In the genomic region with DNA sequence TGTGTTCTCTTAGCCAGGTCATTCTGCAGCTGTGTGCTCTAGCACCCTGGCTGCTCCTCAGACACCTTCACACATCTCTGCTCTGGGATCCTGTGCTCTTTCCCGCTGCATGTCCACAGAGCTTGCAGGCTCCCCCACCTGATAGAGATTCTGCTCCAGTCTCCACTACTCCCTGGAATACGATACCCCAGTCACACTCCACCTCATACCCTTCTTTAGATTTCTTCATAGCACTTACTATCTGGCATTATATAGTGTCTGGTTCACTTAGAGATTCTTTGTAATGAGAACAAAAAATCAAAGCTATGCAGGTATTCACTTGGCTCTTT, we compare ENCODE assay signal across 18 cellular contexts.
"Had no signal": no experiment of that assay in that cellular context is flagged by ENCODE, and none has a peak within 500 bp of the region (broad histone marks: within the 10 kb centered on the region; RNA-seq: fewer than 3 reads in every experiment).

No MANE protein-coding gene starts in this region.

- H3K36me3 Mint-ChIP-seq: T-cell had no signal

- H3K4me2 ChIP-seq: smooth muscle cell had no signal

- H3K36me3 ChIP-seq: ascending aorta, lower lobe of right lung, ovary, right lobe of liver, thoracic aorta, upper lobe of right lung had no signal

- H3K27me3 ChIP-seq: ascending aorta, ovary, right lobe of liver, upper lobe of right lung had no signal

- ATAC-seq: left cardiac atrium, lower lobe of right lung, right lobe of liver, upper lobe of right lung had no signal

- H3K27ac ChIP-seq: ascending aorta, dorsolateral prefrontal cortex, lower lobe of right lung, ovary, right lobe of liver, SK-N-MC, thoracic aorta, upper lobe of right lung had no signal

- H3K27ac Mint-ChIP-seq: activated CD4-positive, alpha-beta T cell treated with anti-CD3 and anti-CD28 coated beads, Interleukin-2, amount 10 ng/mL, durations not matched to agents 24 days and 14 days; activated T-helper 1 cell treated with anti-CD3 and anti-CD28 coated beads, Interleukin-12 subunit alpha, Interleukin-12 subunit beta, Interleukin-2, Interleukin-4 antibody, amounts not matched to agents 30 ng/mL and 10 ng/mL and 1 ng/mL, durations not matched to agents 14 hours and 24 hours and 36 hours had no signal

- H3K4me3 ChIP-seq: ascending aorta, dorsolateral prefrontal cortex, lower lobe of right lung, ovary, right lobe of liver, SK-N-MC, smooth muscle cell, thoracic aorta, upper lobe of right lung had no signal

- H3K4me3 Mint-ChIP-seq: activated CD4-positive, alpha-beta T cell treated with anti-CD3 and anti-CD28 coated beads, Interleukin-2, amount 10 ng/mL, durations not matched to agents 24 days and 14 days had no signal

- H3K9me3 Mint-ChIP-seq: T-cell had no signal

- DNase-seq: activated CD4-positive, alpha-beta T cell treated with anti-CD3 and anti-CD28 coated beads, Interleukin-2, amount 10 ng/mL, durations not matched to agents 24 days and 14 days; activated naive CD4-positive, alpha-beta T cell treated with Interleukin-2 at 50 U/mL for 16 hours; dorsolateral prefrontal cortex; left cardiac atrium; lower lobe of right lung; ovary; right lobe of liver; stimulated activated CD4-positive, alpha-beta T cell treated with anti-CD3 and anti-CD28 coated beads, Interleukin-4, amount 100 ng/mL, for 4 hours; stimulated activated CD8-positive, alpha-beta memory T cell treated with anti-CD3 and anti-CD28 coated beads, Interleukin-4, amount 100 ng/mL, for 48 hours; upper lobe of right lung had no signal

- H3K9me3 ChIP-seq: lower lobe of right lung, ovary, right lobe of liver, thoracic aorta, upper lobe of right lung had no signal

- H3K4me1 ChIP-seq: ascending aorta, lower lobe of right lung, right lobe of liver, upper lobe of right lung had no signal

- FAIRE-seq: bronchial epithelial cell, endometrium had no signal
